Comparison of ENCODE assay signal across 28 cellular contexts in genomic region chr2:135850811-135851668, GRCh38. TPM values are rescaled to one million over a fixed set of nuclear protein-coding genes. Genes with fewer than 3 reads are reported as not detected.
A peak's percentile ranks its signal among the peaks of the same experiment; 100 is the strongest.
DNase-seq lines count a peak whose midpoint lies in the region; ATAC-seq, FAIRE-seq and TF ChIP-seq lines count a peak whose summit lies in the region.
"Had no signal": no experiment of that assay in that cellular context is flagged by ENCODE, and none has a peak within 500 bp of the region (broad histone marks: within the 10 kb centered on the region; RNA-seq: fewer than 3 reads in every experiment).

No MANE protein-coding gene starts in this region.

- WGBS in small intestine, 3 donors, result 31 to 74% (median 69%) methylated on average over 18 of the region's 18 CpGs

- intact Hi-C loops in activated T-helper 1 cell treated with anti-CD3 and anti-CD28 coated beads, Interleukin-12 subunit alpha, Interleukin-12 subunit beta, Interleukin-2, Interleukin-4 antibody, amounts not matched to agents 30 ng/mL and 10 ng/mL and 1 ng/mL, durations not matched to agents 14 hours and 24 hours and 36 hours (cut with micrococcal nuclease), result loop anchor here (2.0 to 5.0 kb wide), 2 partner anchors 14 to 69 kb away; no protein-coding TSS in a partner anchor
- intact Hi-C loops in posterior vena cava (cut with DNase I), result no loop called here

- no peak overlapping the region for H3K4me3 Mint-ChIP-seq in activated T-cell treated with anti-CD3 and anti-CD28 coated beads, Interleukin-2, amount 50 U/mL, for 72 hours
- H3K4me3 Mint-ChIP-seq in activated T-cell treated with anti-CD3 and anti-CD28 coated beads, Interleukin-2, amount 50 U/mL, for 24 hours, result no peak overlapping the region
- H3K4me3 Mint-ChIP-seq in activated T-helper 1 cell treated with anti-CD3 and anti-CD28 coated beads, Interleukin-12 subunit alpha, Interleukin-12 subunit beta, Interleukin-2, Interleukin-4 antibody, amounts not matched to agents 30 ng/mL and 10 ng/mL and 1 ng/mL, durations not matched to agents 14 hours and 24 hours and 36 hours, result no peak overlapping the region
- H3K4me3 Mint-ChIP-seq in stimulated activated naive B cell treated with anti-CD40 and anti-IgM and Interleukin-4, amounts not matched to agents 10 μg/mL and 1 μg/mL and 100 μg/mL, for 72 hours, result no peak overlapping the region
- H3K4me3 Mint-ChIP-seq: CD8-positive, alpha-beta memory T cell had no signal

- no peak for TF ChIP-seq CTCF in keratinocyte (optimal IDR thresholded peaks at IDR 0.05 in 1 of 3, IDR thresholded peaks at IDR 0.05 in 1 of 3, conservative IDR thresholded peaks at IDR 0.05 in 1 of 3; ENCODE audit: extremely low read depth in 1 of 3, insufficient read depth in 2 of 3, low read length in 3 of 3)

- H3K79me2 ChIP-seq in keratinocyte (ENCODE audit: control insufficient read depth, insufficient read depth, low read length), result no peaks in the 10 kb centered on the region

- no peaks in the 10 kb centered on the region for H3K9me1 ChIP-seq in keratinocyte (ENCODE audit: control insufficient read depth, extremely low read depth, insufficient read depth, low read length)

- DNase-seq in activated T-cell treated with anti-CD3 and anti-CD28 coated beads, Interleukin-2, amount 50 U/mL, for 72 hours, result no peak
- no peak for DNase-seq in activated T-cell treated with anti-CD3 and anti-CD28 coated beads, Interleukin-2, amount 50 U/mL, for 24 hours
- DNase-seq in activated T-helper 1 cell treated with anti-CD3 and anti-CD28 coated beads, Interleukin-12 subunit alpha, Interleukin-12 subunit beta, Interleukin-2, Interleukin-4 antibody, amounts not matched to agents 30 ng/mL and 10 ng/mL and 1 ng/mL, durations not matched to agents 14 hours and 24 hours and 36 hours (ENCODE audit: low spot score), result no peak
- DNase-seq in keratinocyte (ENCODE audit: low read depth, low spot score), result no peak
- DNase-seq in small intestine, result peak; percentile 94
- no peak for DNase-seq in stimulated activated naive B cell treated with anti-CD40 and anti-IgM and Interleukin-4, amounts not matched to agents 10 μg/mL and 1 μg/mL and 100 μg/mL, for 72 hours
- DNase-seq in posterior vena cava (ENCODE audit: low spot score), result no peak
- no peak for DNase-seq in NCI-H446 (lab: John Stamatoyannopoulos, UW)
- DNase-seq: AML-193; C1 segment of cervical spinal cord; CD8-positive, alpha-beta memory T cell; DMS53; EL; H7; NCI-H1092 treated with DMSO at 0.1 percent for 48 hours; NCI-H146; NCI-H2029; NCI-H2171; NCI-H345; NCI-H526; OCI-M1; SJCRH30 had no signal

- H3K27ac ChIP-seq in keratinocyte (ENCODE audit: control insufficient read depth, insufficient read depth, low read length) (no peak overlapping the region), small intestine (ENCODE audit: low read depth in 1 of 2, low read length in 1 of 2) (no peak overlapping the region)
- H3K27ac ChIP-seq: HL-60, KMS-11, SJCRH30 had no signal

- peaks cover 14% of the 10 kb centered on the region for H3K4me1 Mint-ChIP-seq in activated T-cell treated with anti-CD3 and anti-CD28 coated beads, Interleukin-2, amount 50 U/mL, for 72 hours (ENCODE audit: low read depth)
- peaks cover 9% of the 10 kb centered on the region for H3K4me1 Mint-ChIP-seq in activated T-cell treated with anti-CD3 and anti-CD28 coated beads, Interleukin-2, amount 50 U/mL, for 24 hours (ENCODE audit: low read depth)
- no peaks in the 10 kb centered on the region for H3K4me1 Mint-ChIP-seq in activated T-helper 1 cell treated with anti-CD3 and anti-CD28 coated beads, Interleukin-12 subunit alpha, Interleukin-12 subunit beta, Interleukin-2, Interleukin-4 antibody, amounts not matched to agents 30 ng/mL and 10 ng/mL and 1 ng/mL, durations not matched to agents 14 hours and 24 hours and 36 hours (ENCODE audit: low read depth)
- peaks cover 0 to 3% of the 10 kb centered on the region in 2 donors for H3K4me1 Mint-ChIP-seq in stimulated activated naive B cell treated with anti-CD40 and anti-IgM and Interleukin-4, amounts not matched to agents 10 μg/mL and 1 μg/mL and 100 μg/mL, for 72 hours
- H3K4me1 Mint-ChIP-seq: CD8-positive, alpha-beta memory T cell had no signal

- H3K36me3 Mint-ChIP-seq in activated T-cell treated with anti-CD3 and anti-CD28 coated beads, Interleukin-2, amount 50 U/mL, for 72 hours (ENCODE audit: insufficient read depth in 2 of 2), result peaks cover 15 to 66% of the 10 kb centered on the region in 2 donors
- H3K36me3 Mint-ChIP-seq in activated T-cell treated with anti-CD3 and anti-CD28 coated beads, Interleukin-2, amount 50 U/mL, for 24 hours (ENCODE audit: low read depth), result peaks cover 95% of the 10 kb centered on the region
- H3K36me3 Mint-ChIP-seq in activated T-helper 1 cell treated with anti-CD3 and anti-CD28 coated beads, Interleukin-12 subunit alpha, Interleukin-12 subunit beta, Interleukin-2, Interleukin-4 antibody, amounts not matched to agents 30 ng/mL and 10 ng/mL and 1 ng/mL, durations not matched to agents 14 hours and 24 hours and 36 hours (ENCODE audit: low read depth), result peaks cover 48% of the 10 kb centered on the region
- peaks cover 42 to 53% of the 10 kb centered on the region in 2 donors for H3K36me3 Mint-ChIP-seq in stimulated activated naive B cell treated with anti-CD40 and anti-IgM and Interleukin-4, amounts not matched to agents 10 μg/mL and 1 μg/mL and 100 μg/mL, for 72 hours

- no peaks in the 10 kb centered on the region for H3K27me3 Mint-ChIP-seq in activated T-cell treated with anti-CD3 and anti-CD28 coated beads, Interleukin-2, amount 50 U/mL, for 72 hours (ENCODE audit: low read depth)
- no peaks in the 10 kb centered on the region for H3K27me3 Mint-ChIP-seq in activated T-cell treated with anti-CD3 and anti-CD28 coated beads, Interleukin-2, amount 50 U/mL, for 24 hours
- H3K27me3 Mint-ChIP-seq in activated T-helper 1 cell treated with anti-CD3 and anti-CD28 coated beads, Interleukin-12 subunit alpha, Interleukin-12 subunit beta, Interleukin-2, Interleukin-4 antibody, amounts not matched to agents 30 ng/mL and 10 ng/mL and 1 ng/mL, durations not matched to agents 14 hours and 24 hours and 36 hours (ENCODE audit: insufficient read depth), result no peaks in the 10 kb centered on the region
- H3K27me3 Mint-ChIP-seq in stimulated activated naive B cell treated with anti-CD40 and anti-IgM and Interleukin-4, amounts not matched to agents 10 μg/mL and 1 μg/mL and 100 μg/mL, for 72 hours, result no peaks in the 10 kb centered on the region
- H3K27me3 Mint-ChIP-seq: CD8-positive, alpha-beta memory T cell had no signal

- H3K9me3 ChIP-seq in keratinocyte (ENCODE audit: control insufficient read depth, low read depth, low read length) (no peaks in the 10 kb centered on the region), small intestine (ENCODE audit: control insufficient read depth, low read depth) (no peaks in the 10 kb centered on the region)
- H3K9me3 ChIP-seq: SJCRH30 had no signal

- H2AFZ ChIP-seq in keratinocyte (ENCODE audit: control insufficient read depth, low read length), result no peak overlapping the region

- H3K27ac Mint-ChIP-seq in activated T-cell treated with anti-CD3 and anti-CD28 coated beads, Interleukin-2, amount 50 U/mL, for 72 hours, result peak overlapping the region; percentile 22
- H3K27ac Mint-ChIP-seq in activated T-cell treated with anti-CD3 and anti-CD28 coated beads, Interleukin-2, amount 50 U/mL, for 24 hours, result no peak overlapping the region
- peak overlapping the region; percentile 23 for H3K27ac Mint-ChIP-seq in activated T-helper 1 cell treated with anti-CD3 and anti-CD28 coated beads, Interleukin-12 subunit alpha, Interleukin-12 subunit beta, Interleukin-2, Interleukin-4 antibody, amounts not matched to agents 30 ng/mL and 10 ng/mL and 1 ng/mL, durations not matched to agents 14 hours and 24 hours and 36 hours
- H3K27ac Mint-ChIP-seq in stimulated activated naive B cell treated with anti-CD40 and anti-IgM and Interleukin-4, amounts not matched to agents 10 μg/mL and 1 μg/mL and 100 μg/mL, for 72 hours, result no peak overlapping the region
- H3K27ac Mint-ChIP-seq: CD8-positive, alpha-beta memory T cell had no signal

- H3K4me3 ChIP-seq in keratinocyte (ENCODE audit: control insufficient read depth in 2 of 3, extremely low read depth in 1 of 3, insufficient read depth in 2 of 3, low read depth in 1 of 3, low read length in 3 of 3) (no peak overlapping the region), small intestine (ENCODE audit: low read depth in 1 of 2, low read length in 2 of 2) (no peak overlapping the region)
- H3K4me3 ChIP-seq: SJCRH30 had no signal

- H4K20me1 ChIP-seq in keratinocyte (ENCODE audit: control insufficient read depth, extremely low read depth, insufficient read depth, low read length), result no peaks in the 10 kb centered on the region

- dilution Hi-C loops in keratinocyte (cut with MboI; ENCODE audit: extremely low pct_ligation_motif_present, low sequenced_read_pairs), result no loop called here

- no peak overlapping the region for H3K9ac ChIP-seq in keratinocyte (ENCODE audit: control insufficient read depth, extremely low read depth, insufficient read depth, low read length)
- H3K9ac ChIP-seq: KMS-11 had no signal

- ATAC-seq in activated T-cell treated with anti-CD3 and anti-CD28 coated beads, Interleukin-2, amount 50 U/mL, for 72 hours (replicated peaks in 1 of 2), result no peak
- no peak for ATAC-seq in stimulated activated naive B cell treated with anti-CD40 and anti-IgM and Interleukin-4, amounts not matched to agents 10 μg/mL and 1 μg/mL and 100 μg/mL, for 72 hours (replicated peaks)

- H3K4me1 ChIP-seq in keratinocyte (ENCODE audit: control insufficient read depth, extremely low read depth, insufficient read depth, low read length), result no peaks in the 10 kb centered on the region
- H3K4me1 ChIP-seq in small intestine (ENCODE audit: control insufficient read depth in 2 of 2, insufficient read depth in 1 of 2, low read depth in 1 of 2, low read length in 1 of 2), result no peaks in the 10 kb centered on the region
- H3K4me1 ChIP-seq: SJCRH30 had no signal

- FAIRE-seq in keratinocyte (lab: Jason Lieb, UNC) (peak; percentile 13), small intestine (lab: Jason Lieb, UNC) (no peak)
- FAIRE-seq: RCC 7860 had no signal

- H3K36me3 ChIP-seq in keratinocyte (ENCODE audit: control insufficient read depth in 2 of 2, extremely low read depth in 1 of 2, insufficient read depth in 2 of 2, low read length in 2 of 2), result peaks cover 0 to 6% of the 10 kb centered on the region in 2 experiments
- peaks cover 4 to 7% of the 10 kb centered on the region in 2 donors for H3K36me3 ChIP-seq in small intestine (ENCODE audit: control insufficient read depth in 2 of 2, insufficient read depth in 2 of 2, low read length in 2 of 2)

- H3K9me3 Mint-ChIP-seq in activated T-cell treated with anti-CD3 and anti-CD28 coated beads, Interleukin-2, amount 50 U/mL, for 72 hours, result no peaks in the 10 kb centered on the region
- H3K9me3 Mint-ChIP-seq in activated T-cell treated with anti-CD3 and anti-CD28 coated beads, Interleukin-2, amount 50 U/mL, for 24 hours, result no peaks in the 10 kb centered on the region
- no peaks in the 10 kb centered on the region for H3K9me3 Mint-ChIP-seq in activated T-helper 1 cell treated with anti-CD3 and anti-CD28 coated beads, Interleukin-12 subunit alpha, Interleukin-12 subunit beta, Interleukin-2, Interleukin-4 antibody, amounts not matched to agents 30 ng/mL and 10 ng/mL and 1 ng/mL, durations not matched to agents 14 hours and 24 hours and 36 hours
- peaks cover 0 to 2% of the 10 kb centered on the region in 2 donors for H3K9me3 Mint-ChIP-seq in stimulated activated naive B cell treated with anti-CD40 and anti-IgM and Interleukin-4, amounts not matched to agents 10 μg/mL and 1 μg/mL and 100 μg/mL, for 72 hours
- H3K9me3 Mint-ChIP-seq: CD8-positive, alpha-beta memory T cell had no signal

- H3K4me2 ChIP-seq in keratinocyte (ENCODE audit: control insufficient read depth, extremely low read depth, insufficient read depth, low read depth, low read length), result no peak overlapping the region
- H3K4me2 ChIP-seq: KMS-11 had no signal

- H3K27me3 ChIP-seq in keratinocyte (ENCODE audit: control insufficient read depth, extremely low read depth, insufficient read depth, low read length) (no peaks in the 10 kb centered on the region), small intestine (ENCODE audit: control insufficient read depth in 2 of 2, insufficient read depth in 2 of 2, low read length in 2 of 2) (no peaks in the 10 kb centered on the region)
- H3K27me3 ChIP-seq: SJCRH30 had no signal

RNA-seq across cellular contexts. Expression of gene LCT, which starts 14.1 kb away (rescaled TPM):
- total RNA-seq in activated T-cell treated with anti-CD3 and anti-CD28 coated beads, Interleukin-2, amount 50 U/mL, for 72 hours, result under 1 TPM; 0.19 to 0.29 TPM
- total RNA-seq in activated T-helper 1 cell treated with anti-CD3 and anti-CD28 coated beads, Interleukin-12 subunit alpha, Interleukin-12 subunit beta, Interleukin-2, Interleukin-4 antibody, amounts not matched to agents 30 ng/mL and 10 ng/mL and 1 ng/mL, durations not matched to agents 14 hours and 24 hours and 36 hours, result 0.41 and 0.42 TPM in 2 replicates
- polyA plus RNA-seq in keratinocyte (0.01 TPM in 1 of 3 replicates, not detected in the others), small intestine (100 to 1,000 TPM in 1 of 3 donors, 10 to 100 TPM in 2; 37.0 to 332 (median 100.0) TPM)
- not detected for polyA plus RNA-seq in keratinocyte (2011; ENCODE audit: low read depth)
- not detected in 2 replicates for polyA plus RNA-seq in keratinocyte (2011; cell fraction: cytosol; rRNA removed)
- polyA plus RNA-seq in keratinocyte (2011; cell fraction: nucleus; rRNA removed), result 0.03 TPM in 1 of 2 replicates, not detected in the other
- not detected in 2 replicates for polyA plus RNA-seq in keratinocyte (2012; ENCODE audit: low replicate concordance)
- polyA minus RNA-seq in keratinocyte, result not detected in 3 replicates
- not detected for polyA minus RNA-seq in keratinocyte (2011; cell fraction: cytosol; rRNA and poly(A)+ RNA removed)
- polyA minus RNA-seq in keratinocyte (2011; cell fraction: nucleus; rRNA and poly(A)+ RNA removed), result not detected in 2 replicates
- total RNA-seq in posterior vena cava, result under 1 TPM in 1 of 2 donors, not detected in 1; 0.05 TPM
- total RNA-seq: A172, HT-29, SJCRH30 had no signal
- polyA plus RNA-seq: AG04450; CD8-positive, alpha-beta memory T cell had no signal

RNA-seq across cellular contexts. Expression of gene MCM6, which starts 25.2 kb away (rescaled TPM):
- 100 to 1,000 TPM; 237 to 257 TPM for total RNA-seq in activated T-cell treated with anti-CD3 and anti-CD28 coated beads, Interleukin-2, amount 50 U/mL, for 72 hours
- 176 and 177 TPM in 2 replicates for total RNA-seq in activated T-helper 1 cell treated with anti-CD3 and anti-CD28 coated beads, Interleukin-12 subunit alpha, Interleukin-12 subunit beta, Interleukin-2, Interleukin-4 antibody, amounts not matched to agents 30 ng/mL and 10 ng/mL and 1 ng/mL, durations not matched to agents 14 hours and 24 hours and 36 hours
- 9.8 to 29.0 TPM (median 23.2 TPM) in 3 replicates for polyA plus RNA-seq in keratinocyte
- 3.9 TPM for polyA plus RNA-seq in keratinocyte (2011; ENCODE audit: low read depth)
- polyA plus RNA-seq in keratinocyte (2011; cell fraction: cytosol; rRNA removed), result 8.9 and 12.3 TPM in 2 replicates
- polyA plus RNA-seq in keratinocyte (2011; cell fraction: nucleus; rRNA removed), result 10.5 and 12.2 TPM in 2 replicates
- polyA plus RNA-seq in keratinocyte (2012; ENCODE audit: low replicate concordance), result 3.7 and 21.8 TPM in 2 replicates
- 9.2 to 31.1 TPM (median 10.1 TPM) in 3 replicates for polyA minus RNA-seq in keratinocyte
- polyA minus RNA-seq in keratinocyte (2011; cell fraction: cytosol; rRNA and poly(A)+ RNA removed), result 7.3 TPM
- polyA minus RNA-seq in keratinocyte (2011; cell fraction: nucleus; rRNA and poly(A)+ RNA removed), result 6.0 and 11.6 TPM in 2 replicates
- 10 to 100 TPM in 2 of 3 donors, 1 to 10 TPM in 1; 9.5 to 25.0 (median 23.0) TPM for polyA plus RNA-seq in small intestine
- 10 to 100 TPM; 14.4 to 15.5 TPM for total RNA-seq in posterior vena cava

Comparison
In these comparisons a context has a peak if more than half of its experiments do, and no peak if none do; other contexts are left out.
1. H3K27ac Mint-ChIP-seq: peak in activated T-cell treated with anti-CD3 and anti-CD28 coated beads, Interleukin-2, amount 50 U/mL, for 72 hours (single experiment) and activated T-helper 1 cell treated with anti-CD3 and anti-CD28 coated beads, Interleukin-12 subunit alpha, Interleukin-12 subunit beta, Interleukin-2, Interleukin-4 antibody, amounts not matched to agents 30 ng/mL and 10 ng/mL and 1 ng/mL, durations not matched to agents 14 hours and 24 hours and 36 hours (single experiment); none in activated T-cell treated with anti-CD3 and anti-CD28 coated beads, Interleukin-2, amount 50 U/mL, for 24 hours (single experiment) and stimulated activated naive B cell treated with anti-CD40 and anti-IgM and Interleukin-4, amounts not matched to agents 10 μg/mL and 1 μg/mL and 100 μg/mL, for 72 hours (single experiment).
2. RNA of gene MCM6, which starts 25.2 kb away (total RNA-seq): 237 to 257 TPM in activated T-cell treated with anti-CD3 and anti-CD28 coated beads, Interleukin-2, amount 50 U/mL, for 72 hours and 176 to 177 TPM in activated T-helper 1 cell treated with anti-CD3 and anti-CD28 coated beads, Interleukin-12 subunit alpha, Interleukin-12 subunit beta, Interleukin-2, Interleukin-4 antibody, amounts not matched to agents 30 ng/mL and 10 ng/mL and 1 ng/mL, durations not matched to agents 14 hours and 24 hours and 36 hours; 14.4 to 15.5 TPM in posterior vena cava; every median in the first group is over 10 times any median in the second.